ENCODE assay signal across 14 cellular contexts in the genomic region with DNA sequence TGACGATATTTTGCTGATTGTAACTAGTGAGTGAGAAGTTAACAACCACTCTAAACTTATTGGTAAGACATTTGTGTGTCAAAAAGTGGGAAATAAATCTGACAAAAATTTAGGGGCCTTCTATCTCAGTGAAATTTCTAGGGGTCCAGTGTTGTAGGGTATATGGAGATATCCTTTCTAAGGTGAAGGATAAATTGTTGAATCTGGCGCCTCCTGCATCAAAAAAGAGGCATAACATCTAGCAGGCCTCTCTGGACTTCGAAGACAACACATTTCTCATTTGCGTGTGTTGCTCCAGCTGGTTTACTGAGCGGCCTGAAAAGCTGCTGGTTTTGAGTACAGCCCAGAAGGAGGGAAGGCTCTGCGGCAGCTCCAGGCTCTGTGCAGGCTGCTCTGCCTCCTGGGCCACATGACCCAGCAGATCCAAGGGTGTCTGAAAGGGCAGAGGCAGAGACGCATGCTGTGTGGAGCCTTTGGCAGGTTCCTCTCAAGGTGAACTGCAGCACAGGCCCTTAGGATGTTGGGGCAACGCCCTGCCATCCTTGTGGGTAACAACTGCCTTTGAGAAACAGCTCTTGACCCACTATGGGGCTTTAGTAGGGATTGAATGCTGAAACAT.
DNase-seq lines count a peak whose midpoint lies in the region; ATAC-seq and TF ChIP-seq lines count a peak whose summit lies in the region.
"Had no signal": no experiment of that assay in that cellular context is flagged by ENCODE, and none has a peak within 500 bp of the region (broad histone marks: within the 10 kb centered on the region; RNA-seq: fewer than 3 reads in every experiment).

No MANE protein-coding gene starts in this region.

- peak; percentile 5 for TF ChIP-seq CTCF in AG04449 (IDR thresholded peaks at IDR 0.05; ENCODE audit: insufficient read depth, low read length, missing control alignments)
- TF ChIP-seq CTCF in GM12873 (IDR thresholded peaks at IDR 0.05; ENCODE audit: insufficient read depth, low read depth, low read length, missing control alignments) = peak; percentile 62
- TF ChIP-seq CTCF in PC-9 (conservative IDR thresholded peaks at IDR 0.05) = peak; percentile 35; the same call in 1 of the 2 replicates
- peak; percentile 34 for TF ChIP-seq CTCF in fibroblast of mammary gland (conservative IDR thresholded peaks at IDR 0.05; ENCODE audit: control insufficient read depth, insufficient read depth, low read depth, low read length)
- TF ChIP-seq CTCF in thyroid gland (IDR thresholded peaks at IDR 0.05) = no peak

- intact Hi-C loops in PC-9 (cut with micrococcal nuclease; ENCODE audit: unreplicated experiment) (no loop called here), thyroid gland (cut with DNase I) (no loop called here)

- H3K4me3 ChIP-seq in AG04449 (ENCODE audit: low read depth, low read length) (no peak overlapping the region), PC-9 (no peak overlapping the region), fibroblast of mammary gland (ENCODE audit: control insufficient read depth, low read depth, low read length) (no peak overlapping the region), thyroid gland (replicated peaks in 1 of 3) (no peak overlapping the region)
- H3K4me3 ChIP-seq: skin epidermis, vagina had no signal

- 95 to 96% methylated on average over 8 of the region's 8 CpGs for WGBS in thyroid gland, 2 donors

- H3K36me3 ChIP-seq in PC-9 (ENCODE audit: low read depth) (peaks cover 20% of the 10 kb centered on the region; the same call in 1 of the 2 replicates), thyroid gland (no peaks in the 10 kb centered on the region)

- H2AFZ ChIP-seq in PC-9 = no peak overlapping the region

- no peaks in the 10 kb centered on the region for H3K9me3 ChIP-seq in PC-9 (ENCODE audit: insufficient read depth, low read depth)
- no peaks in the 10 kb centered on the region for H3K9me3 ChIP-seq in thyroid gland
- H3K9me3 ChIP-seq: vagina had no signal

- POLR2A ChIA-PET in AG04449 (lab: Yijun Ruan, JAX) = no interaction called here
- POLR2A ChIA-PET in PC-9 (lab: Charles Lee; ENCODE audit: unreplicated experiment) = no interaction called here

- H3K4me1 ChIP-seq in PC-9 (replicated peaks; ENCODE audit: insufficient read depth) (peaks cover 12% of the 10 kb centered on the region), thyroid gland (no peaks in the 10 kb centered on the region)
- H3K4me1 ChIP-seq: vagina had no signal

- BruUV-seq in PC-9 (replicated peaks; lab: Mats Ljungman, UMichigan) = no TSS peak

- H3K27ac ChIP-seq in PC-9 (no peak overlapping the region), thyroid gland (no peak overlapping the region)
- H3K27ac ChIP-seq: skin epidermis, vagina had no signal

- peaks cover 11% of the 10 kb centered on the region for H4K20me1 ChIP-seq in PC-9 (ENCODE audit: insufficient read depth)

- no peak for DNase-seq in AG04449 (ENCODE audit: low read depth, low spot score)
- no peak for DNase-seq in PC-9
- no peak for DNase-seq in fibroblast of mammary gland (ENCODE audit: low read depth)
- DNase-seq in NOMO-1 (lab: John Stamatoyannopoulos, UW; ENCODE audit: unreplicated experiment in 2 of 2) = no peak
- no peak for DNase-seq in thyroid gland
- no peak for DNase-seq in NCI-H146 (lab: John Stamatoyannopoulos, UW)
- DNase-seq: NCI-H1694, RPMI8226 had no signal

- H3K27me3 ChIP-seq in PC-9 (ENCODE audit: insufficient read depth, low read depth) (no peaks in the 10 kb centered on the region), thyroid gland (no peaks in the 10 kb centered on the region)
- H3K27me3 ChIP-seq: vagina had no signal

- peaks cover 43% of the 10 kb centered on the region for H3F3A ChIP-seq in PC-9 (ENCODE audit: insufficient read depth, low read depth)

- ATAC-seq in HG03159 (IDR thresholded peaks at IDR 0.05; ENCODE audit: unreplicated experiment) = no peak
- ATAC-seq: activated T-cell treated with anti-CD3 and anti-CD28 coated beads, Interleukin-2, amount 50 U/mL, for 72 hours; esophagus mucosa had no signal

- no peaks in the 10 kb centered on the region; the same call in 1 of the 2 replicates for H3K79me2 ChIP-seq in PC-9 (ENCODE audit: low read depth)

- no peak for TF ChIP-seq POLR2A in thyroid gland (IDR thresholded peaks at IDR 0.05)

- CTCF ChIA-PET in AG04449 (lab: Yijun Ruan, JAX) (interaction anchor here (1.0 to 1.1 kb wide), 2 partner anchors 22 to 174 kb away, joined by 3 read pairs; no protein-coding TSS in a partner anchor), PC-9 (lab: Charles Lee) (no interaction called here)

- no peaks in the 10 kb centered on the region for H3K9me2 ChIP-seq in PC-9 (ENCODE audit: insufficient read depth)

- no peak overlapping the region for H3K4me2 ChIP-seq in PC-9

Comparison
In these comparisons a context has a peak if more than half of its experiments do, and no peak if none do; other contexts are left out.
1. CTCF ChIP-seq: peak in AG04449 (single experiment), GM12873 (single experiment), PC-9 (single experiment) and fibroblast of mammary gland (single experiment); none in thyroid gland (0 of 6).